ENCODE assay signal across 28 cellular contexts in the genomic region with DNA sequence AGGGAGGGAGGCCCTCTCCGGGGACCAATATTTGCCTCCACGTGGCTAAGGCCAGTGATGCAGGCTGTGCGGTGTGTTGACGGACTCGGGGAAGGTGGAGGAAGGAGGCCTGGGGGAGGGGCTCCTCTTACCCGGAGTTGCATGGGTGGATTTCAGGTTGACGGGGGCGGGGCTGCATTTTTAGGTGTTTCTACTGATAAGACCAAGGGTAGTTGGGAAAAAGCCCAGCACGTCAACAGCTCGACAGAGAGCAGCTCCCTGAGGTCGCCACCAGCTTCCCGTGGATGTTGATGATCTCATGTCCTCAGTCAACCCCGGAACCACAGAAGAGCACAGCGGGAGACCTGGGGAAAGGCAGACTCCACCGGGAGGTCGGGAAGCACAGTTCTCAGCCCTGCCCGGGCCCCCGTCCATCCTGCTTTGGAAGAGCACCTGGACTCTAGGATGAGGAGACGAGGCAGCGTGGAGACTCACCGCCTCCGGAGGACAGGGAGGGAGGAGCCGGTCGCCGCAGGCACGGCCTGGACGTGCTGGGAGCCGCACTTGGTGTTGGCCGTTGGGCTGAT. TPM values are rescaled to one million over a fixed set of nuclear protein-coding genes. Genes with fewer than 3 reads are reported as not detected.
DNase-seq lines count a peak whose midpoint lies in the region; TF ChIP-seq lines count a peak whose summit lies in the region.
"Had no signal": no experiment of that assay in that cellular context is flagged by ENCODE, and none has a peak within 500 bp of the region (broad histone marks: within the 10 kb centered on the region; RNA-seq: fewer than 3 reads in every experiment).

No MANE protein-coding gene starts in this region.

- no peaks in the 10 kb centered on the region for H3K36me3 ChIP-seq in H7 (replicated peaks; ENCODE audit: control insufficient read depth, insufficient read depth, low read length)
- H3K36me3 ChIP-seq: esophagus muscularis mucosa, gastrocnemius medialis, HAP-1, Peyer's patch had no signal

- H3K4me3 ChIP-seq in H7 (ENCODE audit: insufficient read depth, low read depth, low read length) (no peak overlapping the region), coronary artery (no peak overlapping the region)
- H3K4me3 ChIP-seq: esophagus muscularis mucosa, gastrocnemius medialis, HAP-1, Peyer's patch, testis had no signal

- peak overlapping the region in 1 of 2 donors; percentile 19 for H3K27ac ChIP-seq in coronary artery
- H3K27ac ChIP-seq: esophagus muscularis mucosa, gastrocnemius medialis, Peyer's patch, testis had no signal

- peaks cover 4% of the 10 kb centered on the region for H3K9me3 Mint-ChIP-seq in progenitor cell of endocrine pancreas (ENCODE audit: low read depth)
- H3K9me3 Mint-ChIP-seq in activated naive CD4-positive, alpha-beta T cell treated with anti-CD3 and anti-CD28 coated beads for 36 hours, result no peaks in the 10 kb centered on the region

- intact Hi-C loops in activated naive CD4-positive, alpha-beta T cell treated with anti-CD3 and anti-CD28 coated beads for 36 hours (cut with micrococcal nuclease), result no loop called here

- peak overlapping the region; percentile 59 for H3K27ac Mint-ChIP-seq in progenitor cell of endocrine pancreas
- H3K27ac Mint-ChIP-seq in activated naive CD4-positive, alpha-beta T cell treated with anti-CD3 and anti-CD28 coated beads for 36 hours, result no peak overlapping the region
- H3K27ac Mint-ChIP-seq: CD4-positive, alpha-beta memory T cell; naive B cell had no signal

- H3K4me1 Mint-ChIP-seq in progenitor cell of endocrine pancreas (ENCODE audit: low read depth), result peaks cover 4% of the 10 kb centered on the region
- H3K4me1 Mint-ChIP-seq in activated naive CD4-positive, alpha-beta T cell treated with anti-CD3 and anti-CD28 coated beads for 36 hours (ENCODE audit: low read depth), result no peaks in the 10 kb centered on the region
- H3K4me1 Mint-ChIP-seq: CD4-positive, alpha-beta memory T cell; naive B cell had no signal

- CTCF ChIA-PET in activated naive CD4-positive, alpha-beta T cell treated with anti-CD3 and anti-CD28 coated beads for 36 hours (lab: Charles Lee), result interaction anchor here (1.1 kb wide), 1 partner anchor 9 kb away, joined by 3 read pairs; no protein-coding TSS in a partner anchor

- TF ChIP-seq CTCF in progenitor cell of endocrine pancreas (IDR thresholded peaks at IDR 0.05; ENCODE audit: unreplicated experiment) (no peak), coronary artery (IDR thresholded peaks at IDR 0.05) (no peak)

- H3K27me3 Mint-ChIP-seq in progenitor cell of endocrine pancreas, result peaks cover 9% of the 10 kb centered on the region
- H3K27me3 Mint-ChIP-seq in activated naive CD4-positive, alpha-beta T cell treated with anti-CD3 and anti-CD28 coated beads for 36 hours (ENCODE audit: low read depth), result no peaks in the 10 kb centered on the region

- H3K4me3 Mint-ChIP-seq in progenitor cell of endocrine pancreas (ENCODE audit: low read depth), result no peak overlapping the region
- no peak overlapping the region for H3K4me3 Mint-ChIP-seq in activated naive CD4-positive, alpha-beta T cell treated with anti-CD3 and anti-CD28 coated beads for 36 hours
- H3K4me3 Mint-ChIP-seq: CD4-positive, alpha-beta memory T cell; naive B cell had no signal

- H3K36me3 Mint-ChIP-seq in progenitor cell of endocrine pancreas (ENCODE audit: insufficient read depth), result no peaks in the 10 kb centered on the region
- no peaks in the 10 kb centered on the region for H3K36me3 Mint-ChIP-seq in activated naive CD4-positive, alpha-beta T cell treated with anti-CD3 and anti-CD28 coated beads for 36 hours (ENCODE audit: low read depth)
- H3K36me3 Mint-ChIP-seq: CD4-positive, alpha-beta memory T cell; naive B cell had no signal

- peak; percentile 57 for DNase-seq in DMS53 (lab: John Stamatoyannopoulos, UW)
- DNase-seq in DMS53 treated with DMSO at 0.1 percent for 48 hours (lab: John Stamatoyannopoulos, UW; ENCODE audit: unreplicated experiment), result no peak
- DNase-seq in H7, result peak; percentile 71
- peak; percentile 40 for DNase-seq in ecto neural progenitor cell (ENCODE audit: low spot score)
- DNase-seq in progenitor cell of endocrine pancreas (ENCODE audit: low spot score, unreplicated experiment), result no peak
- DNase-seq in activated naive CD4-positive, alpha-beta T cell treated with anti-CD3 and anti-CD28 coated beads for 36 hours, result no peak
- no peak for DNase-seq in coronary artery (ENCODE audit: low spot score)
- DNase-seq in dedifferentiated amniotic fluid mesenchymal stem cell (ENCODE audit: extremely low spot score), result no peak
- DNase-seq: 8988T; activated CD4-positive, alpha-beta T cell treated with anti-CD3 and anti-CD28 coated beads, Interleukin-2, amount 50 U/mL, for 48 hours; activated CD4-positive, CD25-positive, alpha-beta regulatory T cell; activated naive CD4-positive, alpha-beta T cell treated with anti-CD3 and anti-CD28 coated beads, Interleukin-2, amount 50 U/mL, for 16 hours; amniotic stem cell; CD4-positive, alpha-beta memory T cell; DND-41; left colon; naive B cell; NCI-H1105; NCI-H1930; NCI-H226; NCI-H748 treated with DMSO at 0.1 percent for 48 hours; Peyer's patch; stimulated activated naive CD4-positive, alpha-beta T cell treated with Interleukin-2 at 50 U/mL for 16 hours; T-helper 1 cell; testis had no signal

- no peaks in the 10 kb centered on the region for H3K27me3 ChIP-seq in H7 (ENCODE audit: control insufficient read depth, insufficient read depth, low read length)
- H3K27me3 ChIP-seq: Peyer's patch, testis had no signal

RNA-seq across cellular contexts. Expression of a gene that starts 32.9 kb away (rescaled TPM):
- 243 and 283 TPM in 2 replicates for total RNA-seq in H7 (2014; rRNA removed; shearing (Covaris generic))
- 135 and 137 TPM in 2 replicates for total RNA-seq in progenitor cell of endocrine pancreas
- 1 to 10 TPM in 1 of 2 experiments, under 1 TPM in 1; 0.74 to 1.6 TPM for total RNA-seq in activated naive CD4-positive, alpha-beta T cell treated with anti-CD3 and anti-CD28 coated beads for 36 hours

Comparison
In these comparisons a context has a peak if more than half of its experiments do, and no peak if none do; other contexts are left out.
1. DNase-seq: peak in DMS53 (single experiment), H7 (single experiment) and ecto neural progenitor cell (single experiment); none in DMS53 treated with DMSO at 0.1 percent for 48 hours (single experiment), progenitor cell of endocrine pancreas (single experiment), activated naive CD4-positive, alpha-beta T cell treated with anti-CD3 and anti-CD28 coated beads for 36 hours (single experiment), coronary artery (single experiment) and dedifferentiated amniotic fluid mesenchymal stem cell (single experiment).
2. RNA of a gene that starts 32.9 kb away (total RNA-seq): 243 to 283 TPM in H7 and 135 to 137 TPM in progenitor cell of endocrine pancreas; 0.74 to 1.6 TPM in activated naive CD4-positive, alpha-beta T cell treated with anti-CD3 and anti-CD28 coated beads for 36 hours; every median in the first group is over 10 times any median in the second.